In genomic region chr16:28599377-28600285, GRCh38 we compare ENCODE assay signal across 13 cellular contexts. TPM values are rescaled to one million over a fixed set of nuclear protein-coding genes. Genes with fewer than 3 reads are reported as not detected.
DNase-seq lines count a peak whose midpoint lies in the region; ATAC-seq, FAIRE-seq and TF ChIP-seq lines count a peak whose summit lies in the region.
"Not testable (repeated sequence)": the region's sequence is repeated elsewhere in the genome, so short reads cannot be mapped to it uniquely, and the experiment has no call there.
"Had no signal": no experiment of that assay in that cellular context is flagged by ENCODE, and none has a peak within 500 bp of the region (broad histone marks: within the 10 kb centered on the region; RNA-seq: fewer than 3 reads in every experiment).

No MANE protein-coding gene starts in this region.

- not testable (repeated sequence) for H3K4me1 ChIP-seq in Panc1 (ENCODE audit: control insufficient read depth, insufficient read depth, low read length)
- peaks cover 0 to 14% (median 6%) of the 10 kb centered on the region in 3 donors for H3K4me1 ChIP-seq in gastroesophageal sphincter
- H3K4me1 ChIP-seq in upper lobe of left lung: peaks cover 14 to 28% (median 21%) of the 10 kb centered on the region in 4 donors

- POLR2A ChIA-PET in Panc1 (lab: Charles Lee): not testable (repeated sequence)

- not testable (repeated sequence) for H3K36me3 Mint-ChIP-seq in activated T-cell treated with anti-CD3 and anti-CD28 coated beads, Interleukin-2, amount 50 U/mL, for 72 hours (ENCODE audit: insufficient read depth in 2 of 2); memory B cell

- BruUV-seq in Panc1 (replicated peaks; lab: Mats Ljungman, UMichigan): not testable (repeated sequence)

- not testable (repeated sequence) for H3K9me3 ChIP-seq in Panc1 (ENCODE audit: control insufficient read depth, insufficient read depth, low read depth, low read length); gastroesophageal sphincter; upper lobe of left lung

- in situ Hi-C loops in Panc1 (cut with HindIII; ENCODE audit: low pct_unique_long_range_greater_than_20kb, low sequenced_read_pairs): not testable (repeated sequence)

- not testable (repeated sequence) for H3K27me3 Mint-ChIP-seq in activated T-cell treated with anti-CD3 and anti-CD28 coated beads, Interleukin-2, amount 50 U/mL, for 72 hours (ENCODE audit: low read depth); memory B cell

- not testable (repeated sequence) for H3K9me3 Mint-ChIP-seq in activated T-cell treated with anti-CD3 and anti-CD28 coated beads, Interleukin-2, amount 50 U/mL, for 72 hours; memory B cell

- ATAC-seq in GM21447 (IDR thresholded peaks at IDR 0.05; ENCODE audit: unreplicated experiment): peak; percentile 80
- ATAC-seq in HG03108 (IDR thresholded peaks at IDR 0.05; ENCODE audit: unreplicated experiment): peak; percentile 66
- peak; percentile 32; the same call in 1 of the 2 replicates for ATAC-seq in Panc1
- ATAC-seq in activated T-cell treated with anti-CD3 and anti-CD28 coated beads, Interleukin-2, amount 50 U/mL, for 72 hours (replicated peaks in 1 of 2): peak; percentile 90 to 95
- ATAC-seq in gastroesophageal sphincter: peak; percentile 33
- peak; percentile 89 for ATAC-seq in memory B cell (ENCODE audit: low read depth)
- peak; percentile 56 to 76 for ATAC-seq in upper lobe of left lung (ENCODE audit: low FRiP score in 2 of 2)

- not testable (repeated sequence) for TF ChIP-seq POLR2A in gastroesophageal sphincter (IDR thresholded peaks at IDR 0.05); upper lobe of left lung (IDR thresholded peaks at IDR 0.05)

- DNase-seq in GM18507 (ENCODE audit: extremely low spot score, insufficient read length, low read depth); Panc1 (ENCODE audit: low read depth, low spot score); activated T-cell treated with anti-CD3 and anti-CD28 coated beads, Interleukin-2, amount 50 U/mL, for 72 hours; memory B cell (ENCODE audit: low spot score in 2 of 2); upper lobe of left lung: not testable (repeated sequence)

- H3K27ac ChIP-seq in Panc1 (ENCODE audit: low read length); gastroesophageal sphincter; upper lobe of left lung: not testable (repeated sequence)

- not testable (repeated sequence) for H3K27ac Mint-ChIP-seq in activated T-cell treated with anti-CD3 and anti-CD28 coated beads, Interleukin-2, amount 50 U/mL, for 72 hours; memory B cell

- TF ChIP-seq CTCF in Panc1 (IDR thresholded peaks at IDR 0.05); gastroesophageal sphincter (IDR thresholded peaks at IDR 0.05); upper lobe of left lung (IDR thresholded peaks at IDR 0.05): not testable (repeated sequence)

- not testable (repeated sequence) for H3K4me3 ChIP-seq in Panc1 (ENCODE audit: low read depth in 2 of 2, low read length in 2 of 2); gastroesophageal sphincter; upper lobe of left lung

- CTCF ChIA-PET in Panc1 (lab: Charles Lee): not testable (repeated sequence)

- intact Hi-C loops in Panc1 (cut with micrococcal nuclease; ENCODE audit: unreplicated experiment): not testable (repeated sequence)

- FAIRE-seq in GM18507 (lab: Jason Lieb, UNC): peak; percentile 93

- H3K27me3 ChIP-seq in Panc1 (ENCODE audit: control insufficient read depth, insufficient read depth, low read length); upper lobe of left lung: not testable (repeated sequence)
- peaks cover 18% of the 10 kb centered on the region for H3K27me3 ChIP-seq in gastroesophageal sphincter

- H3K4me3 Mint-ChIP-seq in activated T-cell treated with anti-CD3 and anti-CD28 coated beads, Interleukin-2, amount 50 U/mL, for 72 hours; memory B cell: not testable (repeated sequence)

- TF ChIP-seq EP300 in gastroesophageal sphincter (IDR thresholded peaks at IDR 0.05); upper lobe of left lung (IDR thresholded peaks at IDR 0.05): not testable (repeated sequence)

- no CpG with 5 or more reads among the region's 17 CpGs for WGBS in gastroesophageal sphincter (ENCODE audit: low coverage in 1 of 2), 2 donors
- WGBS in upper lobe of left lung, 2 donors: no CpG with 5 or more reads among the region's 17 CpGs

- H3K4me1 Mint-ChIP-seq in activated T-cell treated with anti-CD3 and anti-CD28 coated beads, Interleukin-2, amount 50 U/mL, for 72 hours (ENCODE audit: low read depth); memory B cell: not testable (repeated sequence)

- H3K36me3 ChIP-seq in Panc1 (ENCODE audit: control insufficient read depth, insufficient read depth, low read length); gastroesophageal sphincter; upper lobe of left lung: not testable (repeated sequence)

RNA-seq across cellular contexts. Expression of gene SULT1A2, which starts 2.8 kb away (rescaled TPM):
- total RNA-seq in Panc1 (2021; ENCODE audit: unreplicated experiment): not detected
- polyA plus RNA-seq in Panc1 (2012; ENCODE audit: insufficient read length): 0.63 TPM
- total RNA-seq in activated T-cell treated with anti-CD3 and anti-CD28 coated beads, Interleukin-2, amount 50 U/mL, for 72 hours: 1 to 10 TPM in 1 of 2 donors, under 1 TPM in 1; 0.25 to 1.2 TPM
- 1 to 10 TPM in 1 of 4 donors, under 1 TPM in 1, not detected in 2; 0.27 to 1.2 TPM for total RNA-seq in gastroesophageal sphincter
- total RNA-seq in upper lobe of left lung: 10 to 100 TPM in 5 of 6 donors, 1 to 10 TPM in 1; 5.7 to 40.8 (median 17.5) TPM
- total RNA-seq: LHCN-M2 had no signal

RNA-seq across cellular contexts. Expression of gene SULT1A1, which starts 10.2 kb away (rescaled TPM):
- 1.5 TPM for total RNA-seq in Panc1 (2021; ENCODE audit: unreplicated experiment)
- polyA plus RNA-seq in Panc1 (2012; ENCODE audit: insufficient read length): 2.8 TPM
- total RNA-seq in activated T-cell treated with anti-CD3 and anti-CD28 coated beads, Interleukin-2, amount 50 U/mL, for 72 hours: 10 to 100 TPM; 12.7 to 18.6 TPM
- total RNA-seq in gastroesophageal sphincter: 10 to 100 TPM in 2 of 4 donors, 1 to 10 TPM in 2; 3.3 to 21.1 (median 9.4) TPM
- total RNA-seq in upper lobe of left lung: 100 to 1,000 TPM in 4 of 6 donors, 10 to 100 TPM in 2; 46.0 to 180 (median 124) TPM

RNA-seq across cellular contexts. Expression of gene NPIPB8, which starts 38.2 kb away (rescaled TPM):
- total RNA-seq in Panc1 (2021; ENCODE audit: unreplicated experiment): not detected
- not detected for polyA plus RNA-seq in Panc1 (2012; ENCODE audit: insufficient read length)
- total RNA-seq in activated T-cell treated with anti-CD3 and anti-CD28 coated beads, Interleukin-2, amount 50 U/mL, for 72 hours: 1 to 10 TPM in 1 of 2 donors, not detected in 1; 2.7 TPM
- total RNA-seq in gastroesophageal sphincter: not detected
- total RNA-seq in upper lobe of left lung: 1 to 10 TPM in 1 of 6 donors, under 1 TPM in 1, not detected in 4; 0.67 to 2.3 TPM
- total RNA-seq: hepatocyte, left ventricle myocardium inferior, NCI-H460 had no signal
- polyA plus RNA-seq: right cardiac atrium had no signal

RNA-seq across cellular contexts. Expression of gene SGF29, which starts 45.9 kb away (rescaled TPM):
- total RNA-seq in Panc1 (2021; ENCODE audit: unreplicated experiment) (29.5 TPM), gastroesophageal sphincter (10 to 100 TPM; 20.3 to 45.1 (median 35.3) TPM), upper lobe of left lung (10 to 100 TPM; 24.8 to 67.1 (median 37.3) TPM)
- polyA plus RNA-seq in Panc1 (2012; ENCODE audit: insufficient read length): 38.2 TPM
- 10 to 100 TPM; 42.4 to 60.0 TPM for total RNA-seq in activated T-cell treated with anti-CD3 and anti-CD28 coated beads, Interleukin-2, amount 50 U/mL, for 72 hours

Comparison
In these comparisons a context has a peak if more than half of its experiments do, and no peak if none do; other contexts are left out.
1. ATAC-seq: peak in every context shown above with its lines; median percentile 92 in activated T-cell treated with anti-CD3 and anti-CD28 coated beads, Interleukin-2, amount 50 U/mL, for 72 hours; 89 in memory B cell; 80 in GM21447; 66 in HG03108; 66 in upper lobe of left lung; 33 in gastroesophageal sphincter; 32 in Panc1.